Comparison of ENCODE assay signal across 8 cellular contexts in genomic region chr11:34439521-34440258, GRCh38. TPM values are rescaled to one million over a fixed set of nuclear protein-coding genes. Genes with fewer than 3 reads are reported as not detected.
DNase-seq lines count a peak whose midpoint lies in the region; ATAC-seq and TF ChIP-seq lines count a peak whose summit lies in the region.

No MANE protein-coding gene starts in this region.

- H3K27me3 Mint-ChIP-seq in WTC11 (ENCODE audit: low read depth) (peaks cover 7% of the 10 kb centered on the region; the same call in 1 of the 2 replicates), immature natural killer cell (ENCODE audit: low read depth in 3 of 3) (peaks cover 4 to 7% (median 5%) of the 10 kb centered on the region in 3 donors)

- H3K27ac Mint-ChIP-seq in WTC11 = no peak overlapping the region
- peak overlapping the region; percentile 85 to 94 (median 90) for H3K27ac Mint-ChIP-seq in immature natural killer cell

- TF ChIP-seq CTCF in WTC11 (IDR thresholded peaks at IDR 0.05) = no peak

- H3K9me3 Mint-ChIP-seq in WTC11 (peaks cover 24% of the 10 kb centered on the region), immature natural killer cell (no peaks in the 10 kb centered on the region)

- peaks cover 17% of the 10 kb centered on the region for H3K36me3 Mint-ChIP-seq in WTC11
- H3K36me3 Mint-ChIP-seq in immature natural killer cell = peaks cover 0 to 9% (median 0%) of the 10 kb centered on the region in 3 donors

- peak overlapping the region; percentile 14 for H3K27ac ChIP-seq in substantia nigra (ENCODE audit: low read depth, low read length, poor library complexity, severe bottlenecking)

- ATAC-seq in WTC11 = no peak

- DNase-seq in NCI-H82 (lab: John Stamatoyannopoulos, UW) = peak; percentile 14
- DNase-seq in NCI-H82 treated with DMSO at 0.1 percent for 48 hours (lab: John Stamatoyannopoulos, UW; ENCODE audit: unreplicated experiment) = no peak
- no peak for DNase-seq in WTC11 (ENCODE audit: low spot score)
- DNase-seq in immature natural killer cell = no peak
- DNase-seq in substantia nigra (lab: John Stamatoyannopoulos, UW) = no peak
- no peak for DNase-seq in effector CD4-positive, alpha-beta T cell
- no peak for DNase-seq in stimulated activated CD8-positive, alpha-beta memory T cell treated with anti-CD3 and anti-CD28 coated beads, Interleukin-4, amount 100 ng/mL, for 48 hours
- no peak for DNase-seq in GF-D8 (lab: John Stamatoyannopoulos, UW)

- peaks cover 7% of the 10 kb centered on the region for H3K4me1 Mint-ChIP-seq in WTC11
- peaks cover 33 to 54% of the 10 kb centered on the region in 2 donors for H3K4me1 Mint-ChIP-seq in immature natural killer cell

- H3K4me3 Mint-ChIP-seq in WTC11 = peak overlapping the region; percentile 84
- peak overlapping the region; percentile 90 to 99 (median 96) for H3K4me3 Mint-ChIP-seq in immature natural killer cell

- POLR2A ChIA-PET in WTC11 (lab: Charles Lee) = no interaction called here

- CTCF ChIA-PET in WTC11 (lab: Charles Lee) = no interaction called here

TF ChIP-seq in WTC11, 78 proteins besides CTCF, POLR2A, EP300 and RAD21:
- no peak for TF ChIP-seq ZNF317 (CRISPR knock-in tag; IDR thresholded peaks at IDR 0.05; ENCODE audit: borderline replicate concordance, low read depth)
- no peak for TF ChIP-seq GTF2I (CRISPR knock-in tag; conservative IDR thresholded peaks at IDR 0.05)
- TF ChIP-seq ATF3 (CRISPR knock-in tag; conservative IDR thresholded peaks at IDR 0.05) = no peak
- TF ChIP-seq FOXK1 (CRISPR knock-in tag; IDR thresholded peaks at IDR 0.05) = no peak
- no peak for TF ChIP-seq GABPB1 (CRISPR knock-in tag; IDR thresholded peaks at IDR 0.05)
- no peak for TF ChIP-seq ATF1 (CRISPR knock-in tag; IDR thresholded peaks at IDR 0.05)
- TF ChIP-seq ZBTB21 (CRISPR knock-in tag; IDR thresholded peaks at IDR 0.05; ENCODE audit: borderline replicate concordance) = no peak

RNA-seq across cellular contexts. Expression of gene CAT, which starts 1.0 kb away (rescaled TPM):
- 9.3 to 13.2 TPM (median 11.5 TPM) in 3 replicates for total RNA-seq in WTC11 (2021)
- polyA plus RNA-seq in immature natural killer cell = 100 to 1,000 TPM in 2 of 3 donors, 10 to 100 TPM in 1; 97.5 to 192 (median 153) TPM
